In genomic region chr1:71521655-71522264, GRCh38 we compare ENCODE assay signal across 8 cellular contexts.
DNase-seq lines count a peak whose midpoint lies in the region; ATAC-seq and TF ChIP-seq lines count a peak whose summit lies in the region.

No MANE protein-coding gene starts in this region.

- H3K79me2 ChIP-seq in Karpas-422 (ENCODE audit: low read length), result no peaks in the 10 kb centered on the region

- TF ChIP-seq POLR2A in gastroesophageal sphincter (IDR thresholded peaks at IDR 0.05), result no peak

- no peak overlapping the region for H2AFZ ChIP-seq in Karpas-422 (ENCODE audit: low read length)

- no peaks in the 10 kb centered on the region for H3K27me3 ChIP-seq in Karpas-422 (ENCODE audit: low read length)
- H3K27me3 ChIP-seq in gastroesophageal sphincter, result no peaks in the 10 kb centered on the region

- H3K4me1 Mint-ChIP-seq in activated CD4-positive, alpha-beta memory T cell treated with anti-CD3 and anti-CD28 coated beads for 36 hours (ENCODE audit: low read depth), result no peaks in the 10 kb centered on the region

- H3K9me3 ChIP-seq in Karpas-422 (ENCODE audit: low read length) (no peaks in the 10 kb centered on the region), gastroesophageal sphincter (no peaks in the 10 kb centered on the region)

- no peaks in the 10 kb centered on the region for H3K36me3 ChIP-seq in Karpas-422 (ENCODE audit: insufficient read depth, low read length)
- H3K36me3 ChIP-seq in gastroesophageal sphincter, result no peaks in the 10 kb centered on the region

- no peaks in the 10 kb centered on the region for H3K27me3 Mint-ChIP-seq in activated CD4-positive, alpha-beta memory T cell treated with anti-CD3 and anti-CD28 coated beads for 36 hours

- no peak overlapping the region for H3K27ac Mint-ChIP-seq in activated CD4-positive, alpha-beta memory T cell treated with anti-CD3 and anti-CD28 coated beads for 36 hours

- WGBS in gastroesophageal sphincter (ENCODE audit: low coverage in 1 of 2), 2 donors, result 95 to 100% methylated on average over 1 of the region's 1 CpG

- no peak overlapping the region for H3K9ac ChIP-seq in Karpas-422 (ENCODE audit: low read length)

- DNase-seq in SIG-M5 treated with dmso at 0.1 percent for 504 hours (lab: John Stamatoyannopoulos, UW; ENCODE audit: unreplicated experiment), result peak; percentile 34
- DNase-seq in SIG-M5 (lab: John Stamatoyannopoulos, UW), result no peak
- DNase-seq in Karpas-422, result peak; percentile 69
- DNase-seq in SKM-1 treated with dmso at 0.1 percent for 144 hours (lab: John Stamatoyannopoulos, UW; ENCODE audit: unreplicated experiment), result peak; percentile 30
- peak; percentile 8 for DNase-seq in putamen (ENCODE audit: low spot score)
- no peak for DNase-seq in coronary artery (ENCODE audit: low spot score)
- no peak for DNase-seq in activated CD4-positive, alpha-beta memory T cell treated with anti-CD3 and anti-CD28 coated beads for 36 hours

- CTCF ChIA-PET in activated CD4-positive, alpha-beta memory T cell treated with anti-CD3 and anti-CD28 coated beads for 36 hours (lab: Charles Lee), result no interaction called here

- no peaks in the 10 kb centered on the region for H3K36me3 Mint-ChIP-seq in activated CD4-positive, alpha-beta memory T cell treated with anti-CD3 and anti-CD28 coated beads for 36 hours

- TF ChIP-seq CTCF in gastroesophageal sphincter (IDR thresholded peaks at IDR 0.05), result peak in 3 of 4 experiments; percentile 29 to 53 (median 42)
- TF ChIP-seq CTCF in coronary artery (IDR thresholded peaks at IDR 0.05), result no peak

- no peaks in the 10 kb centered on the region for H4K20me1 ChIP-seq in Karpas-422 (ENCODE audit: insufficient read depth, low read depth, low read length)

- no peaks in the 10 kb centered on the region for H3K9me2 ChIP-seq in Karpas-422 (replicated peaks; ENCODE audit: insufficient read depth, low read length)

- POLR2A ChIA-PET in activated CD4-positive, alpha-beta memory T cell treated with anti-CD3 and anti-CD28 coated beads for 36 hours (lab: Charles Lee), result no interaction called here

- intact Hi-C loops in activated CD4-positive, alpha-beta memory T cell treated with anti-CD3 and anti-CD28 coated beads for 36 hours (cut with micrococcal nuclease), result no loop called here

- no peak for TF ChIP-seq EP300 in gastroesophageal sphincter (IDR thresholded peaks at IDR 0.05)

- H3K27ac ChIP-seq in Karpas-422 (ENCODE audit: low read length), result no peak overlapping the region
- H3K27ac ChIP-seq in gastroesophageal sphincter, result no peak overlapping the region
- H3K27ac ChIP-seq in coronary artery, result no peak overlapping the region

- no peak for ATAC-seq in gastroesophageal sphincter

- H3K4me1 ChIP-seq in Karpas-422 (ENCODE audit: low read length), result no peaks in the 10 kb centered on the region
- no peaks in the 10 kb centered on the region for H3K4me1 ChIP-seq in gastroesophageal sphincter

- no peaks in the 10 kb centered on the region for H3K9me3 Mint-ChIP-seq in activated CD4-positive, alpha-beta memory T cell treated with anti-CD3 and anti-CD28 coated beads for 36 hours

- H3K4me3 ChIP-seq in Karpas-422 (ENCODE audit: low read length) (no peak overlapping the region), gastroesophageal sphincter (no peak overlapping the region), coronary artery (no peak overlapping the region)

- no peak overlapping the region for H3K4me2 ChIP-seq in Karpas-422 (ENCODE audit: low read depth, low read length, poor library complexity, severe bottlenecking)

- no peak overlapping the region for H3K4me3 Mint-ChIP-seq in activated CD4-positive, alpha-beta memory T cell treated with anti-CD3 and anti-CD28 coated beads for 36 hours

Comparison
In these comparisons a context has a peak if more than half of its experiments do, and no peak if none do; other contexts are left out.
1. DNase-seq: peak in SIG-M5 treated with dmso at 0.1 percent for 504 hours (single experiment), Karpas-422 (single experiment), SKM-1 treated with dmso at 0.1 percent for 144 hours (single experiment) and putamen (single experiment); none in SIG-M5 (single experiment), coronary artery (single experiment) and activated CD4-positive, alpha-beta memory T cell treated with anti-CD3 and anti-CD28 coated beads for 36 hours (single experiment).